In genomic region chr4:2755821-2756690, GRCh38 we compare ENCODE assay signal across 8 cellular contexts. TPM values are rescaled to one million over a fixed set of nuclear protein-coding genes. Genes with fewer than 3 reads are reported as not detected.
DNase-seq lines count a peak whose midpoint lies in the region; ATAC-seq and TF ChIP-seq lines count a peak whose summit lies in the region.

Gene TNIP2, minus strand, starts transcription at chr4:2756336. Its CDS starts 47 bp downstream, at chr4:2756289.

- no peaks in the 10 kb centered on the region for H3K9me3 ChIP-seq in mucosa of descending colon

- DNase-seq in Ammon's horn (ENCODE audit: low spot score) (peak; percentile 85), NOMO-1 treated with dmso at 0.1 percent for 144 hours (lab: John Stamatoyannopoulos, UW; ENCODE audit: unreplicated experiment) (peak; percentile 46), activated T-cell treated with anti-CD3 and anti-CD28 coated beads for 1 hour (ENCODE audit: low read depth) (peak; percentile 71), epithelial cell of esophagus (ENCODE audit: low read depth) (peak; percentile 86), mucosa of descending colon (peak; percentile 89 to 93 (median 90))
- DNase-seq in stimulated activated CD8-positive, alpha-beta memory T cell treated with anti-CD3 and anti-CD28 coated beads, Interleukin-4, amount 100 ng/mL, for 24 hours (ENCODE audit: low read depth), result peak; percentile 63

- no peaks in the 10 kb centered on the region for H3K36me3 ChIP-seq in mucosa of descending colon (ENCODE audit: low read depth)

- peak; percentile 68 for ATAC-seq in GM19025 (IDR thresholded peaks at IDR 0.05; ENCODE audit: low read depth, unreplicated experiment)
- peak; percentile 67 for ATAC-seq in HG03439 (IDR thresholded peaks at IDR 0.05; ENCODE audit: unreplicated experiment)
- peak; percentile 85 for ATAC-seq in mucosa of descending colon

- peaks cover 31% of the 10 kb centered on the region for H3K4me1 ChIP-seq in mucosa of descending colon (ENCODE audit: low read depth)

- TF ChIP-seq CTCF in epithelial cell of esophagus (IDR thresholded peaks at IDR 0.05; ENCODE audit: insufficient read depth, low read depth, low read length, missing control alignments), result no peak
- TF ChIP-seq CTCF in mucosa of descending colon (IDR thresholded peaks at IDR 0.05), result no peak

- intact Hi-C loops in mucosa of descending colon (cut with DNase I, micrococcal nuclease), result no loop called here

- H3K4me3 ChIP-seq in epithelial cell of esophagus (ENCODE audit: low read length) (peak within 1 kb of the TSS; percentile 65), mucosa of descending colon (peak within 1 kb of the TSS; percentile 47)

RNA-seq across cellular contexts. Expression of gene TNIP2, which starts in this region (rescaled TPM):
- 10 to 100 TPM; 50.3 to 51.5 (median 51.2) TPM for total RNA-seq in mucosa of descending colon

Comparison
In these comparisons a context has a peak if more than half of its experiments do, and no peak if none do; other contexts are left out.
1. Peak in every context shown above with its lines: DNase-seq, ATAC-seq and H3K4me3 ChIP-seq.